10 cellular contexts compared by ENCODE assay signal in the genomic region with DNA sequence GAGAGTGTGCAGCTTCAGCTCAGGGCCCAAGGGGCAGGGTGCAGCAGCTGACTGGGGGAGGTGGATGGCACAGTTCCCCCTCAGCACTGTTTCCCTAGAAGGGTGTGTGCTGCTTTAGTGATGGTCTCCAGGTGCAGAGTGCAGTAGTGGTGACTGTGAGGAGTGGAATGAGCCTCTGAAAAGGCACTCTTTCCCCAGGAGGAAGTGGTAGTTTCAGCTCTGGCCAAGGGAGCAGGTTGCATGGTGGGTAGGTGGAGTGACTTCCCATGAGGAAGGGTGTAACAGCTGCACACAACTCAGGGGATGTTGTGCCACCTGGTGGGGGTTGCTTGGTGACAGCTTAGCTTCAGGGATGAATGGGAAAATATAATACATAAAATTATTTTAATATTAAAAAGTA.
A peak's percentile ranks its signal among the peaks of the same experiment; 100 is the strongest.
DNase-seq lines count a peak whose midpoint lies in the region; ATAC-seq, FAIRE-seq and TF ChIP-seq lines count a peak whose summit lies in the region.
"Had no signal": no experiment of that assay in that cellular context is flagged by ENCODE, and none has a peak within 500 bp of the region (broad histone marks: within the 10 kb centered on the region; RNA-seq: fewer than 3 reads in every experiment).

No MANE protein-coding gene starts in this region.

- H3K9me3 ChIP-seq in pancreas = no peaks in the 10 kb centered on the region
- H3K9me3 ChIP-seq in gastroesophageal sphincter = no peaks in the 10 kb centered on the region

- no peak for TF ChIP-seq POLR2A in gastroesophageal sphincter (IDR thresholded peaks at IDR 0.05)

- no peaks in the 10 kb centered on the region for H3K36me3 ChIP-seq in pancreas
- H3K36me3 ChIP-seq in gastroesophageal sphincter = no peaks in the 10 kb centered on the region

- no peak overlapping the region for H3K27ac ChIP-seq in pancreas
- H3K27ac ChIP-seq in gastroesophageal sphincter = no peak overlapping the region

- FAIRE-seq in pancreas (lab: Jason Lieb, UNC) = no peak
- FAIRE-seq: endothelial cell of umbilical vein, TTC549 had no signal

- TF ChIP-seq CTCF in GM12873 (IDR thresholded peaks at IDR 0.05; ENCODE audit: insufficient read depth, low read depth, low read length, missing control alignments) (peak; percentile 10), pancreas (IDR thresholded peaks at IDR 0.05) (no peak), gastroesophageal sphincter (IDR thresholded peaks at IDR 0.05) (peak in 1 of 4 experiments; percentile 13)

- CTCF ChIA-PET in activated naive CD4-positive, alpha-beta T cell treated with anti-CD3 and anti-CD28 coated beads, Interleukin-2, amount 10 ng/mL, durations not matched to agents 7 days and 5 days (lab: Charles Lee) = no interaction called here

- no peak overlapping the region for H3K4me3 ChIP-seq in pancreas
- H3K4me3 ChIP-seq in gastroesophageal sphincter = no peak overlapping the region

- no peaks in the 10 kb centered on the region for H3K36me3 Mint-ChIP-seq in activated naive CD4-positive, alpha-beta T cell treated with anti-CD3 and anti-CD28 coated beads, Interleukin-2, amount 10 ng/mL, durations not matched to agents 7 days and 5 days

- no peak for TF ChIP-seq EP300 in gastroesophageal sphincter (IDR thresholded peaks at IDR 0.05)

- intact Hi-C loops in pancreas (cut with DNase I) = no loop called here

- H3K4me3 Mint-ChIP-seq in activated naive CD4-positive, alpha-beta T cell treated with anti-CD3 and anti-CD28 coated beads, Interleukin-2, amount 10 ng/mL, durations not matched to agents 7 days and 5 days = no peak overlapping the region

- no peaks in the 10 kb centered on the region for H3K4me1 ChIP-seq in pancreas
- no peaks in the 10 kb centered on the region for H3K4me1 ChIP-seq in gastroesophageal sphincter

- no peak overlapping the region for H3K27ac Mint-ChIP-seq in activated naive CD4-positive, alpha-beta T cell treated with anti-CD3 and anti-CD28 coated beads, Interleukin-2, amount 10 ng/mL, durations not matched to agents 7 days and 5 days

- peak; percentile 4 for DNase-seq in NCI-H82 treated with DMSO at 0.1 percent for 48 hours (lab: John Stamatoyannopoulos, UW; ENCODE audit: unreplicated experiment)
- DNase-seq in iris pigment epithelial cell (ENCODE audit: low read depth) = peak; percentile 2
- no peak for DNase-seq in pancreas
- DNase-seq in activated naive CD4-positive, alpha-beta T cell treated with anti-CD3 and anti-CD28 coated beads, Interleukin-2, amount 10 ng/mL, durations not matched to agents 7 days and 5 days = no peak
- DNase-seq in activated CD4-positive, alpha-beta T cell treated with anti-CD3 and anti-CD28 coated beads for 4 hours = no peak

- no peaks in the 10 kb centered on the region for H3K27me3 Mint-ChIP-seq in activated naive CD4-positive, alpha-beta T cell treated with anti-CD3 and anti-CD28 coated beads, Interleukin-2, amount 10 ng/mL, durations not matched to agents 7 days and 5 days

- no peaks in the 10 kb centered on the region for H3K4me1 Mint-ChIP-seq in activated naive CD4-positive, alpha-beta T cell treated with anti-CD3 and anti-CD28 coated beads, Interleukin-2, amount 10 ng/mL, durations not matched to agents 7 days and 5 days

- no peaks in the 10 kb centered on the region for H3K27me3 ChIP-seq in pancreas
- H3K27me3 ChIP-seq in gastroesophageal sphincter = no peaks in the 10 kb centered on the region

- ATAC-seq in HG02852 (IDR thresholded peaks at IDR 0.05; ENCODE audit: unreplicated experiment) (peak; percentile 74), pancreas (no peak), gastroesophageal sphincter (no peak)

- peaks cover 4% of the 10 kb centered on the region for H3K9me3 Mint-ChIP-seq in activated naive CD4-positive, alpha-beta T cell treated with anti-CD3 and anti-CD28 coated beads, Interleukin-2, amount 10 ng/mL, durations not matched to agents 7 days and 5 days

Comparison
In these comparisons a context has a peak if more than half of its experiments do, and no peak if none do; other contexts are left out.
1. DNase-seq: peak in NCI-H82 treated with DMSO at 0.1 percent for 48 hours (single experiment) and iris pigment epithelial cell (single experiment); none in pancreas (0 of 6), activated naive CD4-positive, alpha-beta T cell treated with anti-CD3 and anti-CD28 coated beads, Interleukin-2, amount 10 ng/mL, durations not matched to agents 7 days and 5 days (single experiment) and activated CD4-positive, alpha-beta T cell treated with anti-CD3 and anti-CD28 coated beads for 4 hours (0 of 2).